28 cellular contexts compared by ENCODE assay signal in the genomic region with DNA sequence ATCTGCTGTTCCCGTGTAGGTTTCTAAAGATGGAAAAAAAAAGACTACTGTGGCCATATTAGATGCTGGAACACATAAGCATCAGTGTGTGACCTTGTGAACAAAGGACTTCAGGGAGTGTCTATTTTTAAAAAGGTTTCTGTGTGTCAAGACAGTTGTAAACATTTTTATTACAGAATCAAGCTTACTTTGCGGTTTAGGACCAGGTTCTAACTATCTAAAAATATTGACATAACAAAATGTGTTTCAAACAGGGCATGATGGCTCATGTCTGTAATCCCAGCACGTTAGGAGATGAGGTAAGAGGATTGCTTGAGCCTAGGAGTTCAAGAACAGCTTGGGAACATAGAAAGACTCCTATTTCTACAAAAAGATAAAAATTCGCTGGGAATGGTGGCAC. TPM values are rescaled to one million over a fixed set of nuclear protein-coding genes. Genes with fewer than 3 reads are reported as not detected.
A peak's percentile ranks its signal among the peaks of the same experiment; 100 is the strongest.
DNase-seq lines count a peak whose midpoint lies in the region; ATAC-seq, FAIRE-seq and TF ChIP-seq lines count a peak whose summit lies in the region.
"Had no signal": no experiment of that assay in that cellular context is flagged by ENCODE, and none has a peak within 500 bp of the region (broad histone marks: within the 10 kb centered on the region; RNA-seq: fewer than 3 reads in every experiment).

No MANE protein-coding gene starts in this region.

- no peak overlapping the region for H2BK15ac ChIP-seq in neuronal stem cell (ENCODE audit: low read length)

- H3K79me1 ChIP-seq in neuronal stem cell (ENCODE audit: low read depth, low read length): no peaks in the 10 kb centered on the region

- WGBS in HepG2 (ENCODE audit: low lambda C conversion rate): 1% methylated on average over 4 of the region's 4 CpGs
- WGBS in right lobe of liver (ENCODE audit: insufficient coverage, low coverage, low lambda C conversion rate, missing lambda C conversion rate): 48% methylated on average over 4 of the region's 4 CpGs
- WGBS in neuronal stem cell (ENCODE audit: extremely low coverage in 2 of 2, insufficient read length in 2 of 2, insufficient replicate concordance in 1 of 2), 2 donors: no CpG with 5 or more reads among the region's 4 CpGs

- no peak overlapping the region for H2AK5ac ChIP-seq in neuronal stem cell (ENCODE audit: low read depth, low read length)

- TF ChIP-seq POLR2A in HepG2 (IDR thresholded peaks at IDR 0.05; ENCODE audit: insufficient read depth in 1 of 2, low read depth in 2 of 2, low read length in 2 of 2) (no peak), right lobe of liver (IDR thresholded peaks at IDR 0.05) (no peak)

- H3K4me2 ChIP-seq in HepG2 (ENCODE audit: low read depth, low read length) (peak overlapping the region; percentile 20; the same call in 1 of the 2 replicates), neuronal stem cell (ENCODE audit: insufficient read depth, low read length, poor library complexity, severe bottlenecking) (no peak overlapping the region)

- CTCF ChIA-PET in HepG2 (lab: Yijun Ruan, JAX; ENCODE audit: low intra/inter-chr PET ratio, low total read pairs): no interaction called here

- H4K8ac ChIP-seq in neuronal stem cell (ENCODE audit: low read depth, low read length): no peak overlapping the region

- no peaks in the 10 kb centered on the region for H3K79me2 ChIP-seq in HepG2 (ENCODE audit: insufficient read depth, low read length)

- no peaks in the 10 kb centered on the region for H3K36me3 ChIP-seq in HepG2 (replicated peaks in 1 of 2; ENCODE audit: control insufficient read depth in 1 of 2, insufficient read depth in 2 of 2, low read length in 2 of 2)
- no peaks in the 10 kb centered on the region for H3K36me3 ChIP-seq in right lobe of liver
- no peaks in the 10 kb centered on the region for H3K36me3 ChIP-seq in bronchial epithelial cell (ENCODE audit: control insufficient read depth, insufficient read depth, low read length)
- no peaks in the 10 kb centered on the region for H3K36me3 ChIP-seq in neuronal stem cell (replicated peaks in 1 of 2; ENCODE audit: control insufficient read depth in 2 of 2, insufficient read depth in 2 of 2, low read length in 2 of 2)
- H3K36me3 ChIP-seq: brain microvascular endothelial cell, gastroesophageal sphincter, tibial nerve, WERI-Rb-1 had no signal

- TF ChIP-seq EP300 in HepG2 (IDR thresholded peaks at IDR 0.05; ENCODE audit: low read depth in 2 of 2, low read length in 2 of 2) (peak in 1 of 2 experiments; percentile 53; a peak in 1 of 4 replicates), HepG2 (CRISPR knock-in tag; IDR thresholded peaks at IDR 0.05; ENCODE audit: borderline replicate concordance) (no peak)

- H2AFZ ChIP-seq in HepG2 (ENCODE audit: low read length): no peak overlapping the region
- H2AFZ ChIP-seq in neuronal stem cell (ENCODE audit: low read length): no peak overlapping the region

- H2BK12ac ChIP-seq in neuronal stem cell (ENCODE audit: low read length): no peak overlapping the region

- H2BK120ac ChIP-seq in neuronal stem cell (ENCODE audit: low read depth, low read length): no peak overlapping the region

- H3K9me3 ChIP-seq in HepG2 (ENCODE audit: low read length) (no peaks in the 10 kb centered on the region), right lobe of liver (no peaks in the 10 kb centered on the region), neuronal stem cell (replicated peaks in 1 of 2; ENCODE audit: control insufficient read depth in 2 of 2, insufficient read depth in 1 of 2, low read depth in 1 of 2, low read length in 2 of 2) (peaks cover 0 to 3% of the 10 kb centered on the region in 2 donors)
- H3K9me3 ChIP-seq: gastroesophageal sphincter had no signal

- no peak overlapping the region for H3K18ac ChIP-seq in neuronal stem cell (ENCODE audit: low read length)

- H3K23ac ChIP-seq in neuronal stem cell (ENCODE audit: low read depth, low read length, poor library complexity): no peak overlapping the region

- FAIRE-seq in HepG2 (lab: Jason Lieb, UNC) (peak; percentile 51), bronchial epithelial cell (lab: Jason Lieb, UNC) (no peak)
- FAIRE-seq: endometrium, GM12892 had no signal

- H3K4me1 ChIP-seq in HepG2 (ENCODE audit: insufficient read depth, low read length): peaks cover 32% of the 10 kb centered on the region
- peaks cover 0 to 11% (median 0%) of the 10 kb centered on the region in 4 donors for H3K4me1 ChIP-seq in right lobe of liver
- H3K4me1 ChIP-seq in neuronal stem cell (ENCODE audit: control insufficient read depth in 2 of 2, insufficient read depth in 1 of 2, low read depth in 1 of 2, low read length in 2 of 2): no peaks in the 10 kb centered on the region
- H3K4me1 ChIP-seq: gastroesophageal sphincter, tibial nerve had no signal

- no peak overlapping the region for H3K14ac ChIP-seq in neuronal stem cell (ENCODE audit: low read length)

- no peak for TF ChIP-seq RAD21 in HepG2 (CRISPR knock-in tag; IDR thresholded peaks at IDR 0.05)

- no peak overlapping the region for H3K4ac ChIP-seq in neuronal stem cell (ENCODE audit: low read length)

- DNase-seq in HepG2 (ENCODE audit: low spot score) (peak; percentile 71), right lobe of liver (no peak), NCI-H526 (lab: John Stamatoyannopoulos, UW) (peak; percentile 80 to 95), bronchial epithelial cell (ENCODE audit: low read depth) (peak; percentile 78), neuronal stem cell (ENCODE audit: low spot score) (no peak), NCI-H2227 (lab: John Stamatoyannopoulos, UW; ENCODE audit: unreplicated experiment) (no peak), NOMO-1 (lab: John Stamatoyannopoulos, UW; ENCODE audit: unreplicated experiment in 2 of 2) (no peak)
- DNase-seq: activated CD4-positive, alpha-beta T cell treated with anti-CD3 and anti-CD28 coated beads for 48 hours; activated CD8-positive, alpha-beta memory T cell treated with anti-CD3 and anti-CD28 coated beads for 24 hours; activated effector memory CD4-positive, alpha-beta T cell treated with Interleukin-2 at 50 U/mL for 16 hours; activated T-cell treated with anti-CD3 and anti-CD28 coated beads for 4 hours; amygdala; brain microvascular endothelial cell; CD8-positive, alpha-beta memory T cell; DMS 273 treated with DMSO at 0.1 percent for 48 hours; HCEC 1CT; Kasumi-1; NCI-H146; NCI-H2227 treated with DMSO at 0.1 percent for 48 hours; NK-92 treated with Interleukin-12 subunit alpha and Interleukin-12 subunit beta, amount 100 ng/mL, for 24 hours; stimulated activated CD4-positive, alpha-beta T cell treated with anti-CD3 and anti-CD28 coated beads, Interleukin-15, amount 100 ng/mL, for 24 hours; WERI-Rb-1 had no signal

- ATAC-seq in HepG2: peak; percentile 42; the same call in 2 of the 3 replicates
- no peak for ATAC-seq in right lobe of liver
- ATAC-seq: activated naive CD4-positive, alpha-beta T cell treated with anti-CD3 and anti-CD28 coated beads, Interleukin-2, amount 50 U/mL, for 72 hours; gastroesophageal sphincter; stimulated activated effector memory CD8-positive, alpha-beta T cell treated with anti-CD3 and anti-CD28 coated beads, Interleukin-12 subunit alpha, Interleukin-12 subunit beta, amount 100 ng/mL, for 72 hours had no signal

- H3K27ac ChIP-seq in HepG2 (ENCODE audit: extremely low read length, insufficient read depth, low read length): no peak overlapping the region
- H3K27ac ChIP-seq in right lobe of liver: no peak overlapping the region
- H3K27ac ChIP-seq in neuronal stem cell (replicated peaks; ENCODE audit: low read length): no peak overlapping the region
- H3K27ac ChIP-seq: brain microvascular endothelial cell, gastroesophageal sphincter, tibial nerve, WERI-Rb-1 had no signal

- no peaks in the 10 kb centered on the region for H3K27me3 ChIP-seq in HepG2 (ENCODE audit: control insufficient read depth in 1 of 2, insufficient read depth in 2 of 2, low read length in 2 of 2)
- no peaks in the 10 kb centered on the region for H3K27me3 ChIP-seq in right lobe of liver
- H3K27me3 ChIP-seq in bronchial epithelial cell (ENCODE audit: control insufficient read depth, insufficient read depth, low read length): no peaks in the 10 kb centered on the region
- H3K27me3 ChIP-seq in neuronal stem cell (ENCODE audit: control insufficient read depth in 3 of 3, insufficient read depth in 3 of 3, low read depth in 1 of 3, low read length in 3 of 3): no peaks in the 10 kb centered on the region
- H3K27me3 ChIP-seq: brain microvascular endothelial cell, gastroesophageal sphincter, tibial nerve had no signal

- in situ Hi-C loops in HepG2 (cut with HindIII; ENCODE audit: extremely low pct_ligation_motif_present, low pct_unique_long_range_greater_than_20kb): no loop called here

- H4K91ac ChIP-seq in neuronal stem cell (ENCODE audit: low read depth, low read length, poor library complexity): no peak overlapping the region

- no peak for TF ChIP-seq CTCF in HepG2 (CRISPR knock-in tag; IDR thresholded peaks at IDR 0.05)
- TF ChIP-seq CTCF in right lobe of liver (IDR thresholded peaks at IDR 0.05): no peak
- TF ChIP-seq CTCF in bronchial epithelial cell (IDR thresholded peaks at IDR 0.05; ENCODE audit: insufficient read depth, low read length, severe bottlenecking): no peak

- H2BK5ac ChIP-seq in neuronal stem cell (ENCODE audit: low read length): no peak overlapping the region

- no peaks in the 10 kb centered on the region for H4K20me1 ChIP-seq in HepG2 (ENCODE audit: insufficient read depth, low read length)

- BruUV-seq in HepG2 (replicated peaks; lab: Mats Ljungman, UMichigan): no TSS peak

- H3K9ac ChIP-seq in HepG2 (ENCODE audit: insufficient read depth, low read depth, low read length): no peak overlapping the region
- H3K9ac ChIP-seq in neuronal stem cell (ENCODE audit: low read depth, low read length, poor library complexity): no peak overlapping the region

- no peak overlapping the region for H3K4me3 ChIP-seq in HepG2 (replicated peaks in 1 of 3; ENCODE audit: insufficient read depth in 1 of 3, low read depth in 2 of 3, low read length in 3 of 3)
- H3K4me3 ChIP-seq in right lobe of liver: no peak overlapping the region
- H3K4me3 ChIP-seq in bronchial epithelial cell (ENCODE audit: low read depth, low read length): no peak overlapping the region
- H3K4me3 ChIP-seq in neuronal stem cell (ENCODE audit: low read length in 2 of 2): no peak overlapping the region
- H3K4me3 ChIP-seq: gastroesophageal sphincter, tibial nerve had no signal

- POLR2A ChIA-PET in HepG2 (lab: Yijun Ruan, JAX): interaction anchor here (1.7 kb wide), 1 partner anchor 8 kb away, joined by 16 read pairs; no protein-coding TSS in a partner anchor

- intact Hi-C loops in HepG2 (cut with micrococcal nuclease; ENCODE audit: unreplicated experiment): no loop called here
- intact Hi-C loops in right lobe of liver (cut with DNase I): no loop called here

RNA-seq across cellular contexts. Expression of a gene that starts 7.1 kb away (rescaled TPM):
- total RNA-seq in HepG2 (2016; rRNA removed; fragmentation: Illumina TruSeq; extraction: Trizol) (25.7 and 34.0 TPM in 2 replicates), right lobe of liver (10 to 100 TPM; 24.9 to 70.0 (median 42.9) TPM), bronchial epithelial cell (13.7 and 19.1 TPM in 2 replicates)
- 5.9 and 7.5 TPM in 2 replicates for total RNA-seq in HepG2 (2016; cell fraction: cytosol; rRNA removed; fragmentation: Illumina TruSeq; extraction: Trizol; ENCODE audit: low read depth)
- total RNA-seq in HepG2 (2016; cell fraction: insoluble cytoplasmic fraction; rRNA removed; fragmentation: Illumina TruSeq; extraction: Trizol): 26.2 and 32.2 TPM in 2 replicates
- total RNA-seq in HepG2 (2016; cell fraction: membrane; rRNA removed; fragmentation: Illumina TruSeq; extraction: Trizol): 11.2 and 13.9 TPM in 2 replicates
- 41.5 and 50.4 TPM in 2 replicates for total RNA-seq in HepG2 (2016; cell fraction: nucleus; rRNA removed; fragmentation: Illumina TruSeq; extraction: Trizol)
- polyA plus RNA-seq in HepG2 (2011; rRNA removed): 8.5 and 10.1 TPM in 2 replicates
- polyA plus RNA-seq in HepG2 (2011; cell fraction: cytosol; rRNA removed): 5.5 and 7.7 TPM in 2 replicates
- 19.8 and 23.2 TPM in 2 replicates for polyA plus RNA-seq in HepG2 (2011; cell fraction: nucleus; rRNA removed)
- polyA plus RNA-seq in HepG2 (2012): 19.5 and 23.0 TPM in 2 replicates
- polyA plus RNA-seq in HepG2 (2016; cell fraction: cytosol; fragmentation: Illumina TruSeq; extraction: Trizol; ENCODE audit: low read depth): 1.1 and 1.3 TPM in 2 replicates
- 22.9 and 23.8 TPM in 2 replicates for polyA plus RNA-seq in HepG2 (2016; cell fraction: insoluble cytoplasmic fraction; fragmentation: Illumina TruSeq; extraction: Trizol; ENCODE audit: low read depth)
- 2.7 and 3.3 TPM in 2 replicates for polyA plus RNA-seq in HepG2 (2016; cell fraction: membrane; fragmentation: Illumina TruSeq; extraction: Trizol; ENCODE audit: low read depth)
- polyA plus RNA-seq in HepG2 (2016; cell fraction: nucleus; fragmentation: Illumina TruSeq; extraction: Trizol; ENCODE audit: insufficient read depth, low read depth): 23.7 and 25.3 TPM in 2 replicates
- polyA minus RNA-seq in HepG2 (2011; rRNA and poly(A)+ RNA removed; ENCODE audit: low replicate concordance): 38.4 and 51.6 TPM in 2 replicates
- 15.5 and 15.8 TPM in 2 replicates for polyA minus RNA-seq in HepG2 (2011; cell fraction: cytosol; rRNA and poly(A)+ RNA removed)
- 118 and 145 TPM in 2 replicates for polyA minus RNA-seq in HepG2 (2011; cell fraction: nucleus; rRNA and poly(A)+ RNA removed)
- 9.5 TPM for polyA plus RNA-seq in neuronal stem cell (2013, experiment 1 of 2)
- 9.8 TPM for polyA plus RNA-seq in neuronal stem cell (2013, experiment 2 of 2)

RNA-seq across cellular contexts. Expression of a gene that starts 25.3 kb away (rescaled TPM):
- total RNA-seq in HepG2 (2016; rRNA removed; fragmentation: Illumina TruSeq; extraction: Trizol): 174 and 216 TPM in 2 replicates
- 22.0 and 25.2 TPM in 2 replicates for total RNA-seq in HepG2 (2016; cell fraction: cytosol; rRNA removed; fragmentation: Illumina TruSeq; extraction: Trizol; ENCODE audit: low read depth)
- total RNA-seq in HepG2 (2016; cell fraction: insoluble cytoplasmic fraction; rRNA removed; fragmentation: Illumina TruSeq; extraction: Trizol): 174 and 209 TPM in 2 replicates
- 86.5 and 94.9 TPM in 2 replicates for total RNA-seq in HepG2 (2016; cell fraction: membrane; rRNA removed; fragmentation: Illumina TruSeq; extraction: Trizol)
- total RNA-seq in HepG2 (2016; cell fraction: nucleus; rRNA removed; fragmentation: Illumina TruSeq; extraction: Trizol): 61.7 and 71.0 TPM in 2 replicates
- 52.6 and 59.1 TPM in 2 replicates for polyA plus RNA-seq in HepG2 (2011; rRNA removed)
- polyA plus RNA-seq in HepG2 (2011; cell fraction: cytosol; rRNA removed): 56.4 and 64.1 TPM in 2 replicates
- 19.8 and 21.4 TPM in 2 replicates for polyA plus RNA-seq in HepG2 (2011; cell fraction: nucleus; rRNA removed)
- polyA plus RNA-seq in HepG2 (2012): 42.6 and 66.8 TPM in 2 replicates
- 17.9 and 21.4 TPM in 2 replicates for polyA plus RNA-seq in HepG2 (2016; cell fraction: cytosol; fragmentation: Illumina TruSeq; extraction: Trizol; ENCODE audit: low read depth)
- polyA plus RNA-seq in HepG2 (2016; cell fraction: insoluble cytoplasmic fraction; fragmentation: Illumina TruSeq; extraction: Trizol; ENCODE audit: low read depth): 174 and 175 TPM in 2 replicates
- polyA plus RNA-seq in HepG2 (2016; cell fraction: membrane; fragmentation: Illumina TruSeq; extraction: Trizol; ENCODE audit: low read depth): 49.4 and 51.3 TPM in 2 replicates
- polyA plus RNA-seq in HepG2 (2016; cell fraction: nucleus; fragmentation: Illumina TruSeq; extraction: Trizol; ENCODE audit: insufficient read depth, low read depth): 65.8 and 75.1 TPM in 2 replicates
- 29.8 and 85.0 TPM in 2 replicates for polyA minus RNA-seq in HepG2 (2011; rRNA and poly(A)+ RNA removed; ENCODE audit: low replicate concordance)
- 46.5 and 48.4 TPM in 2 replicates for polyA minus RNA-seq in HepG2 (2011; cell fraction: cytosol; rRNA and poly(A)+ RNA removed)
- polyA minus RNA-seq in HepG2 (2011; cell fraction: nucleus; rRNA and poly(A)+ RNA removed): 22.0 and 23.9 TPM in 2 replicates
- 10 to 100 TPM; 49.4 to 79.9 (median 66.1) TPM for total RNA-seq in right lobe of liver
- 0.51 and 1.6 TPM in 2 replicates for total RNA-seq in bronchial epithelial cell
- polyA plus RNA-seq in neuronal stem cell (2013, experiment 1 of 2): 0.40 TPM
- polyA plus RNA-seq in neuronal stem cell (2013, experiment 2 of 2): 0.33 TPM
- total RNA-seq: gastroesophageal sphincter, tibial nerve had no signal

Comparison
In these comparisons a context has a peak if more than half of its experiments do, and no peak if none do; other contexts are left out.
1. DNase-seq: peak in HepG2 (single experiment), NCI-H526 (2 of 2) and bronchial epithelial cell (single experiment); none in right lobe of liver (0 of 3), neuronal stem cell (single experiment), NCI-H2227 (single experiment) and NOMO-1 (0 of 2).